In genomic region chrX:123184858-123185251, GRCh38 we compare ENCODE assay signal across 11 cellular contexts. TPM values are rescaled to one million over a fixed set of nuclear protein-coding genes. Genes with fewer than 3 reads are reported as not detected.
DNase-seq lines count a peak whose midpoint lies in the region; ATAC-seq and TF ChIP-seq lines count a peak whose summit lies in the region.
"Had no signal": no experiment of that assay in that cellular context is flagged by ENCODE, and none has a peak within 500 bp of the region (broad histone marks: within the 10 kb centered on the region; RNA-seq: fewer than 3 reads in every experiment).

No MANE protein-coding gene starts in this region.

- H3K9me3 ChIP-seq in Panc1 (ENCODE audit: control insufficient read depth, insufficient read depth, low read depth, low read length): no peaks in the 10 kb centered on the region

- no peak overlapping the region for H3K27ac Mint-ChIP-seq in activated naive CD4-positive, alpha-beta T cell treated with anti-CD3 and anti-CD28 coated beads, Interleukin-2, amount 10 ng/mL, durations not matched to agents 7 days and 5 days
- H3K27ac Mint-ChIP-seq in stimulated activated memory B cell treated with anti-CD40 and anti-IgM and Interleukin-4, amounts not matched to agents 10 μg/mL and 1 μg/mL and 100 μg/mL, for 72 hours: no peak overlapping the region

- no peak overlapping the region for H3K27ac ChIP-seq in Panc1 (ENCODE audit: low read length)

- in situ Hi-C loops in Panc1 (cut with HindIII; ENCODE audit: low pct_unique_long_range_greater_than_20kb, low sequenced_read_pairs): no loop called here

- H3K4me3 Mint-ChIP-seq in activated naive CD4-positive, alpha-beta T cell treated with anti-CD3 and anti-CD28 coated beads, Interleukin-2, amount 10 ng/mL, durations not matched to agents 7 days and 5 days: no peak overlapping the region
- no peak overlapping the region for H3K4me3 Mint-ChIP-seq in stimulated activated memory B cell treated with anti-CD40 and anti-IgM and Interleukin-4, amounts not matched to agents 10 μg/mL and 1 μg/mL and 100 μg/mL, for 72 hours

- intact Hi-C loops in Panc1 (cut with micrococcal nuclease; ENCODE audit: unreplicated experiment): no loop called here

- ATAC-seq in Panc1: peak; percentile 62
- no peak for ATAC-seq in GM18517 (IDR thresholded peaks at IDR 0.05; ENCODE audit: unreplicated experiment)
- ATAC-seq in stimulated activated memory B cell treated with anti-CD40 and anti-IgM and Interleukin-4, amounts not matched to agents 10 μg/mL and 1 μg/mL and 100 μg/mL, for 72 hours: no peak

- CTCF ChIA-PET in Panc1 (lab: Charles Lee): interaction anchor here (0.8 kb wide), 1 partner anchor 18 kb away, joined by 4 read pairs; no protein-coding TSS in a partner anchor
- CTCF ChIA-PET in activated naive CD4-positive, alpha-beta T cell treated with anti-CD3 and anti-CD28 coated beads, Interleukin-2, amount 10 ng/mL, durations not matched to agents 7 days and 5 days (lab: Charles Lee): no interaction called here

- no peak for TF ChIP-seq CTCF in Panc1 (IDR thresholded peaks at IDR 0.05)
- TF ChIP-seq CTCF in fibroblast of pulmonary artery (IDR thresholded peaks at IDR 0.05; ENCODE audit: low read length, missing control alignments): no peak

- peaks cover 45% of the 10 kb centered on the region for H3K27me3 Mint-ChIP-seq in activated naive CD4-positive, alpha-beta T cell treated with anti-CD3 and anti-CD28 coated beads, Interleukin-2, amount 10 ng/mL, durations not matched to agents 7 days and 5 days
- H3K27me3 Mint-ChIP-seq in stimulated activated memory B cell treated with anti-CD40 and anti-IgM and Interleukin-4, amounts not matched to agents 10 μg/mL and 1 μg/mL and 100 μg/mL, for 72 hours: peaks cover 38% of the 10 kb centered on the region

- H3K36me3 Mint-ChIP-seq in activated naive CD4-positive, alpha-beta T cell treated with anti-CD3 and anti-CD28 coated beads, Interleukin-2, amount 10 ng/mL, durations not matched to agents 7 days and 5 days: no peaks in the 10 kb centered on the region
- no peaks in the 10 kb centered on the region for H3K36me3 Mint-ChIP-seq in stimulated activated memory B cell treated with anti-CD40 and anti-IgM and Interleukin-4, amounts not matched to agents 10 μg/mL and 1 μg/mL and 100 μg/mL, for 72 hours

- H3K27me3 ChIP-seq in Panc1 (ENCODE audit: control insufficient read depth, insufficient read depth, low read length): peaks cover 3% of the 10 kb centered on the region; the same call in 1 of the 2 replicates

- DNase-seq in AG20443 (ENCODE audit: low spot score): peak; percentile 43
- DNase-seq in Panc1 (ENCODE audit: low read depth, low spot score): no peak
- DNase-seq in fibroblast of pulmonary artery (ENCODE audit: low read depth): no peak
- DNase-seq in nucleus accumbens (lab: John Stamatoyannopoulos, UW): peak in 33 of 56 donors; percentile 0 to 57 (median 14)
- DNase-seq in NCI-H187 treated with DMSO at 0.1 percent for 48 hours (lab: John Stamatoyannopoulos, UW): no peak
- no peak for DNase-seq in activated naive CD4-positive, alpha-beta T cell treated with anti-CD3 and anti-CD28 coated beads, Interleukin-2, amount 10 ng/mL, durations not matched to agents 7 days and 5 days
- DNase-seq: DMS153, NCI-H1930 had no signal

- POLR2A ChIA-PET in Panc1 (lab: Charles Lee): no interaction called here

- H3K9me3 Mint-ChIP-seq in activated naive CD4-positive, alpha-beta T cell treated with anti-CD3 and anti-CD28 coated beads, Interleukin-2, amount 10 ng/mL, durations not matched to agents 7 days and 5 days: no peaks in the 10 kb centered on the region
- H3K9me3 Mint-ChIP-seq in stimulated activated memory B cell treated with anti-CD40 and anti-IgM and Interleukin-4, amounts not matched to agents 10 μg/mL and 1 μg/mL and 100 μg/mL, for 72 hours: no peaks in the 10 kb centered on the region

- no TSS peak for BruUV-seq in Panc1 (replicated peaks; lab: Mats Ljungman, UMichigan)

- H3K4me1 Mint-ChIP-seq in activated naive CD4-positive, alpha-beta T cell treated with anti-CD3 and anti-CD28 coated beads, Interleukin-2, amount 10 ng/mL, durations not matched to agents 7 days and 5 days: no peaks in the 10 kb centered on the region
- H3K4me1 Mint-ChIP-seq in stimulated activated memory B cell treated with anti-CD40 and anti-IgM and Interleukin-4, amounts not matched to agents 10 μg/mL and 1 μg/mL and 100 μg/mL, for 72 hours: peaks cover 13% of the 10 kb centered on the region

- no peak overlapping the region for H3K4me3 ChIP-seq in Panc1 (ENCODE audit: low read depth in 2 of 2, low read length in 2 of 2)
- peak overlapping the region; percentile 39 for H3K4me3 ChIP-seq in fibroblast of pulmonary artery (replicated peaks; ENCODE audit: low read depth, low read length)

- no peaks in the 10 kb centered on the region for H3K36me3 ChIP-seq in Panc1 (ENCODE audit: control insufficient read depth, insufficient read depth, low read length)

- H3K4me1 ChIP-seq in Panc1 (ENCODE audit: control insufficient read depth, insufficient read depth, low read length): no peaks in the 10 kb centered on the region

RNA-seq across cellular contexts. Expression of gene GRIA3, which starts 0.8 kb away (rescaled TPM):
- total RNA-seq in Panc1 (2021; ENCODE audit: unreplicated experiment): not detected
- polyA plus RNA-seq in Panc1 (2012; ENCODE audit: insufficient read length): not detected
- total RNA-seq: endothelial cell of umbilical vein had no signal
- polyA plus RNA-seq: endothelial cell of umbilical vein had no signal

Comparison
In these comparisons a context has a peak if more than half of its experiments do, and no peak if none do; other contexts are left out.
1. DNase-seq: peak in AG20443 (single experiment) and nucleus accumbens (33 of 56); none in Panc1 (single experiment), fibroblast of pulmonary artery (single experiment), NCI-H187 treated with DMSO at 0.1 percent for 48 hours (single experiment) and activated naive CD4-positive, alpha-beta T cell treated with anti-CD3 and anti-CD28 coated beads, Interleukin-2, amount 10 ng/mL, durations not matched to agents 7 days and 5 days (single experiment).